9 cellular contexts compared by ENCODE assay signal in genomic region chr9:101711330-101711941, GRCh38. TPM values are rescaled to one million over a fixed set of nuclear protein-coding genes. Genes with fewer than 3 reads are reported as not detected.
DNase-seq lines count a peak whose midpoint lies in the region; ATAC-seq and TF ChIP-seq lines count a peak whose summit lies in the region.
"Had no signal": no experiment of that assay in that cellular context is flagged by ENCODE, and none has a peak within 500 bp of the region (broad histone marks: within the 10 kb centered on the region; RNA-seq: fewer than 3 reads in every experiment).

No MANE protein-coding gene starts in this region.

- no peaks in the 10 kb centered on the region for H3K36me3 Mint-ChIP-seq in activated T-cell treated with anti-CD3 and anti-CD28 coated beads, Interleukin-2, amount 50 U/mL, for 24 hours (ENCODE audit: low read depth)
- H3K36me3 Mint-ChIP-seq in endodermal cell (ENCODE audit: low read depth) = no peaks in the 10 kb centered on the region
- no peaks in the 10 kb centered on the region for H3K36me3 Mint-ChIP-seq in stimulated activated naive B cell treated with anti-CD40 and anti-IgM and Interleukin-4, amounts not matched to agents 10 μg/mL and 1 μg/mL and 100 μg/mL, for 72 hours
- H3K36me3 Mint-ChIP-seq: activated naive CD8-positive, alpha-beta T cell had no signal

- CTCF ChIA-PET in HEK293T (lab: Yijun Ruan, JAX) = interaction anchor here (0.6 to 0.8 kb wide), 2 partner anchors 16 to 102 kb away, joined by 3 read pairs; no protein-coding TSS in a partner anchor

- no peaks in the 10 kb centered on the region for H3K4me1 ChIP-seq in endodermal cell (ENCODE audit: control insufficient read depth, insufficient read depth, low read length)

- no peak overlapping the region for H3K4me3 ChIP-seq in endodermal cell (ENCODE audit: low read length)

- no peaks in the 10 kb centered on the region for H3K9me3 Mint-ChIP-seq in activated T-cell treated with anti-CD3 and anti-CD28 coated beads, Interleukin-2, amount 50 U/mL, for 24 hours
- no peaks in the 10 kb centered on the region for H3K9me3 Mint-ChIP-seq in endodermal cell
- peaks cover 0 to 2% of the 10 kb centered on the region in 2 donors for H3K9me3 Mint-ChIP-seq in stimulated activated naive B cell treated with anti-CD40 and anti-IgM and Interleukin-4, amounts not matched to agents 10 μg/mL and 1 μg/mL and 100 μg/mL, for 72 hours

- 63 to 70% methylated on average over 9 to 10 of the region's 10 CpGs for WGBS in endodermal cell (ENCODE audit: insufficient coverage in 1 of 2, insufficient read length in 1 of 2), 2 experiments

- DNase-seq in activated T-cell treated with anti-CD3 and anti-CD28 coated beads, Interleukin-2, amount 50 U/mL, for 24 hours = peak; percentile 36
- no peak for DNase-seq in activated T-cell treated with anti-CD3 and anti-CD28 coated beads, Interleukin-2, amount 50 U/mL, for 1 hour
- DNase-seq in HEK293T (ENCODE audit: extremely low spot score) (peak; percentile 51), NCI-H69 (lab: John Stamatoyannopoulos, UW) (peak; percentile 52), endodermal cell (peak; percentile 89), NCI-H2196 (lab: John Stamatoyannopoulos, UW; ENCODE audit: unreplicated experiment) (no peak), NCI-H146 treated with DMSO at 0.1 percent for 48 hours (lab: John Stamatoyannopoulos, UW; ENCODE audit: unreplicated experiment) (no peak)
- no peak for DNase-seq in stimulated activated naive B cell treated with anti-CD40 and anti-IgM and Interleukin-4, amounts not matched to agents 10 μg/mL and 1 μg/mL and 100 μg/mL, for 72 hours

- H3K27ac ChIP-seq in endodermal cell (ENCODE audit: low read depth, low read length) = no peak overlapping the region

- H3K9me3 ChIP-seq in endodermal cell (ENCODE audit: control insufficient read depth, low read length) = peaks cover 12% of the 10 kb centered on the region

- TF ChIP-seq CTCF in endodermal cell (conservative IDR thresholded peaks at IDR 0.05) = peak; percentile 95

- H3K9ac ChIP-seq in endodermal cell (ENCODE audit: extremely low read depth, low read length, poor library complexity, severe bottlenecking) = no peak overlapping the region

- no peak overlapping the region for H3K4me3 Mint-ChIP-seq in activated T-cell treated with anti-CD3 and anti-CD28 coated beads, Interleukin-2, amount 50 U/mL, for 24 hours
- H3K4me3 Mint-ChIP-seq in endodermal cell = no peak overlapping the region
- no peak overlapping the region for H3K4me3 Mint-ChIP-seq in stimulated activated naive B cell treated with anti-CD40 and anti-IgM and Interleukin-4, amounts not matched to agents 10 μg/mL and 1 μg/mL and 100 μg/mL, for 72 hours
- H3K4me3 Mint-ChIP-seq: activated naive CD8-positive, alpha-beta T cell had no signal

- no peaks in the 10 kb centered on the region for H3K4me1 Mint-ChIP-seq in activated T-cell treated with anti-CD3 and anti-CD28 coated beads, Interleukin-2, amount 50 U/mL, for 24 hours (ENCODE audit: low read depth)
- H3K4me1 Mint-ChIP-seq in endodermal cell = peaks cover 7% of the 10 kb centered on the region
- peaks cover 0 to 3% of the 10 kb centered on the region in 2 donors for H3K4me1 Mint-ChIP-seq in stimulated activated naive B cell treated with anti-CD40 and anti-IgM and Interleukin-4, amounts not matched to agents 10 μg/mL and 1 μg/mL and 100 μg/mL, for 72 hours

- POLR2A ChIA-PET in HEK293T (lab: Yijun Ruan, JAX) = no interaction called here

- no peaks in the 10 kb centered on the region for H3K36me3 ChIP-seq in endodermal cell (ENCODE audit: control insufficient read depth, insufficient read depth, low read length)

- ATAC-seq in stimulated activated naive B cell treated with anti-CD40 and anti-IgM and Interleukin-4, amounts not matched to agents 10 μg/mL and 1 μg/mL and 100 μg/mL, for 72 hours (replicated peaks) = peak; percentile 42 to 48

- no peak overlapping the region for H3K27ac Mint-ChIP-seq in activated T-cell treated with anti-CD3 and anti-CD28 coated beads, Interleukin-2, amount 50 U/mL, for 24 hours
- no peak overlapping the region for H3K27ac Mint-ChIP-seq in endodermal cell
- no peak overlapping the region for H3K27ac Mint-ChIP-seq in stimulated activated naive B cell treated with anti-CD40 and anti-IgM and Interleukin-4, amounts not matched to agents 10 μg/mL and 1 μg/mL and 100 μg/mL, for 72 hours
- H3K27ac Mint-ChIP-seq: activated naive CD8-positive, alpha-beta T cell had no signal

- no peaks in the 10 kb centered on the region for H3K27me3 ChIP-seq in endodermal cell (ENCODE audit: control insufficient read depth, insufficient read depth, low read length, poor library complexity, severe bottlenecking)

- peaks cover 14% of the 10 kb centered on the region for H3K27me3 Mint-ChIP-seq in activated T-cell treated with anti-CD3 and anti-CD28 coated beads, Interleukin-2, amount 50 U/mL, for 24 hours
- H3K27me3 Mint-ChIP-seq in endodermal cell (ENCODE audit: insufficient read depth) = peaks cover 12% of the 10 kb centered on the region
- H3K27me3 Mint-ChIP-seq in stimulated activated naive B cell treated with anti-CD40 and anti-IgM and Interleukin-4, amounts not matched to agents 10 μg/mL and 1 μg/mL and 100 μg/mL, for 72 hours = peaks cover 28 to 38% of the 10 kb centered on the region in 2 donors

TF ChIP-seq in HEK293T, 16 proteins besides CTCF, POLR2A, EP300 and RAD21:
- TF ChIP-seq BHLHE40 (IDR thresholded peaks at IDR 0.05; ENCODE audit: borderline replicate concordance) = no peak
- no peak for TF ChIP-seq TARDBP (IDR thresholded peaks at IDR 0.05)
- TF ChIP-seq L3MBTL2 (conservative IDR thresholded peaks at IDR 0.05) = no peak
- TF ChIP-seq NFRKB (IDR thresholded peaks at IDR 0.05) = no peak
- TF ChIP-seq FOXA1 (IDR thresholded peaks at IDR 0.05) = no peak
- TF ChIP-seq ELF4 (IDR thresholded peaks at IDR 0.05) = no peak

RNA-seq across cellular contexts. Expression of gene GRIN3A, which starts 27.0 kb away (rescaled TPM):
- total RNA-seq in endodermal cell = not detected
- polyA plus RNA-seq in endodermal cell (2013, experiment 1 of 2) = 0.14 TPM
- polyA plus RNA-seq in endodermal cell (2013, experiment 2 of 2) = 0.21 TPM

Comparison
In these comparisons a context has a peak if more than half of its experiments do, and no peak if none do; other contexts are left out.
1. DNase-seq: peak in activated T-cell treated with anti-CD3 and anti-CD28 coated beads, Interleukin-2, amount 50 U/mL, for 24 hours (single experiment), HEK293T (single experiment), NCI-H69 (single experiment) and endodermal cell (single experiment); none in activated T-cell treated with anti-CD3 and anti-CD28 coated beads, Interleukin-2, amount 50 U/mL, for 1 hour (single experiment), stimulated activated naive B cell treated with anti-CD40 and anti-IgM and Interleukin-4, amounts not matched to agents 10 μg/mL and 1 μg/mL and 100 μg/mL, for 72 hours (single experiment), NCI-H2196 (single experiment) and NCI-H146 treated with DMSO at 0.1 percent for 48 hours (single experiment).